In genomic region chr10:97656777-97657176, GRCh38 we compare ENCODE assay signal across 21 cellular contexts.
"Had no signal": no experiment of that assay in that cellular context is flagged by ENCODE, and none has a peak within 500 bp of the region (broad histone marks: within the 10 kb centered on the region; RNA-seq: fewer than 3 reads in every experiment).

No MANE protein-coding gene starts in this region.

- H3K4me3 ChIP-seq: coronary artery, esophagus squamous epithelium, gastrocnemius medialis, pancreas, psoas muscle, right atrium auricular region, spleen, thyroid gland, upper lobe of right lung had no signal

- H3K9me3 Mint-ChIP-seq: endodermal cell; natural killer cell treated with Interleukin-12 subunit alpha and Interleukin-12 subunit beta and Interleukin-15 and Interleukin-18, amount 100 ng/mL, for 72 hours had no signal

- FAIRE-seq: bronchial epithelial cell, pancreas had no signal

- H3K27ac Mint-ChIP-seq: endodermal cell; natural killer cell treated with Interleukin-12 subunit alpha and Interleukin-12 subunit beta and Interleukin-15 and Interleukin-18, amount 100 ng/mL, for 72 hours had no signal

- H3K27me3 Mint-ChIP-seq: natural killer cell treated with Interleukin-12 subunit alpha and Interleukin-12 subunit beta and Interleukin-15 and Interleukin-18, amount 100 ng/mL, for 72 hours had no signal

- H3K4me1 ChIP-seq: gastrocnemius medialis, pancreas, psoas muscle, right atrium auricular region, thyroid gland, upper lobe of right lung had no signal

- H3K4me3 Mint-ChIP-seq: endodermal cell; natural killer cell treated with Interleukin-12 subunit alpha and Interleukin-12 subunit beta and Interleukin-15 and Interleukin-18, amount 100 ng/mL, for 72 hours had no signal

- H3K4me1 Mint-ChIP-seq: endodermal cell had no signal

- ATAC-seq: gastrocnemius medialis; natural killer cell treated with Interleukin-12 subunit alpha and Interleukin-12 subunit beta and Interleukin-15 and Interleukin-18, amount 100 ng/mL, for 72 hours; pancreas; psoas muscle; stimulated activated naive CD8-positive, alpha-beta T cell treated with anti-CD3 and anti-CD28 coated beads, Interleukin-15, Interleukin-2, amounts not matched to agents 100 U/mL and 50 U/mL, for 24 hours; upper lobe of right lung had no signal

- H3K9me3 ChIP-seq: esophagus squamous epithelium, gastrocnemius medialis, pancreas, psoas muscle, right atrium auricular region, spleen, thyroid gland, upper lobe of right lung had no signal

- H3K27ac ChIP-seq: coronary artery, esophagus squamous epithelium, gastrocnemius medialis, pancreas, psoas muscle, right atrium auricular region, spleen, thyroid gland, upper lobe of right lung, VCaP had no signal

- DNase-seq: activated CD4-positive, alpha-beta T cell treated with anti-CD3 and anti-CD28 coated beads, Interleukin-2, amount 50 U/mL, for 1 hour; activated CD4-positive, CD25-positive, alpha-beta regulatory T cell treated with anti-CD3 and anti-CD28 coated beads, Interleukin-2, amount 50 U/mL, for 72 hours; activated T-cell treated with anti-CD3 and anti-CD28 coated beads, Interleukin-2, amount 50 U/mL, for 1 hour; amygdala; endodermal cell; esophagus squamous epithelium; gastrocnemius medialis; hippocampal formation; pancreas; psoas muscle; spleen; stimulated activated CD4-positive, alpha-beta T cell treated with anti-CD3 and anti-CD28 coated beads, Interleukin-4, amount 100 ng/mL, for 1 hour; stimulated activated naive CD8-positive, alpha-beta T cell treated with anti-CD3 and anti-CD28 coated beads, Interleukin-15, Interleukin-2, amounts not matched to agents 100 U/mL and 50 U/mL, for 24 hours; substantia nigra; thyroid gland; upper lobe of right lung had no signal

- H3K27me3 ChIP-seq: esophagus squamous epithelium, gastrocnemius medialis, pancreas, right atrium auricular region, spleen, thyroid gland, upper lobe of right lung had no signal
